ENCODE assay signal across 11 cellular contexts in the genomic region with DNA sequence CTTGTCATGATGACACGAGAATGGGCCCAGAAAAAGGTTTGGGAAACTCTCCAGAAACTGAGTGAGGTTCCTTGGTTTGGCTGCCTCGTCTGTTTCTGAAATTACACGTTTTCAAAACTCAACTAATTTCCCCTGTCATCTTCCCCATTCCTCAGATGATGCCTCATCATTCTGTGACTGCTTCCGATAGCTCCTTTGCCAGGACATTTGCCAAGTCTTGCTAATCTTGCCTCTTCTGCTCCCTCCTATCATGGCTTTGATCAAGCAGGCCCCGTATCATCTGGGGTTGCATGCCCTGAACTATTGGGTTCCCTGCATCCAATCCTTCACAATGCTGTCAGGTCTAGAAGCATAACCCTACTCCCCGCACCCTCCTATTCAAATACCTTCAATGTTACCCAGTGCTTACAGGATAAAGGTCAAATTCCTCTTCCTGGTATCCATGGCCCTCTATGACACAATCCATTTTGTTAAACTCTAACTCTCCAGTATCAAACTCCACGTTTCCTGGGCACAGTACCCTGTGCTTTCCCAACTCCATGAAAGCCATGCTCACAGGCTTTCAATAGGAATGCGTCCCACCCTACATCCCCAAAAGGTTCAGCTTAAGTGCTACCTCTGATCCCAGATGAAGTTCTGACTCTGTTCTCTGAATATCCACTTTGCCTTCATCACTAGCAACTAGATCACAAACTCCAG. TPM values are rescaled to one million over a fixed set of nuclear protein-coding genes. Genes with fewer than 3 reads are reported as not detected.
DNase-seq lines count a peak whose midpoint lies in the region; ATAC-seq and TF ChIP-seq lines count a peak whose summit lies in the region.
"Had no signal": no experiment of that assay in that cellular context is flagged by ENCODE, and none has a peak within 500 bp of the region (broad histone marks: within the 10 kb centered on the region; RNA-seq: fewer than 3 reads in every experiment).

No MANE protein-coding gene starts in this region.

- H3K4me2 ChIP-seq in SK-N-SH (peak overlapping the region; percentile 51), neural cell (ENCODE audit: low read length) (no peak overlapping the region)

- peaks cover 12% of the 10 kb centered on the region; the same call in 1 of the 2 replicates for H3K79me2 ChIP-seq in SK-N-SH (ENCODE audit: insufficient read depth)
- H3K79me2 ChIP-seq in neural cell (replicated peaks; ENCODE audit: insufficient read depth, low read length), result no peaks in the 10 kb centered on the region

- CTCF ChIA-PET in SK-N-SH (lab: Yijun Ruan, JAX), result interaction anchor here (1.0 to 1.1 kb wide), 3 partner anchors 25 to 264 kb away, joined by 3 to 4 read pairs (median 4); no protein-coding TSS in a partner anchor

- TF ChIP-seq RAD21 in SK-N-SH (IDR thresholded peaks at IDR 0.05; ENCODE audit: low read length) (no peak), neural cell (conservative IDR thresholded peaks at IDR 0.05) (no peak)

- TF ChIP-seq EP300 in SK-N-SH (IDR thresholded peaks at IDR 0.05; ENCODE audit: borderline replicate concordance in 1 of 2, low read depth in 1 of 2, low read length in 1 of 2), result peak in 1 of 2 experiments; percentile 86; a peak in 2 of 4 replicates
- no peak for TF ChIP-seq EP300 in neural cell (conservative IDR thresholded peaks at IDR 0.05; ENCODE audit: poor library complexity, severe bottlenecking)

- H2AFZ ChIP-seq in SK-N-SH (ENCODE audit: low read depth) (no peak overlapping the region), neural cell (ENCODE audit: low read depth, low read length) (no peak overlapping the region)

- H3K9ac ChIP-seq in SK-N-SH (peak overlapping the region; percentile 57), neural cell (ENCODE audit: low read length) (no peak overlapping the region)

- POLR2A ChIA-PET in SK-N-SH (lab: Yijun Ruan, JAX), result no interaction called here

- H3K36me3 ChIP-seq in SK-N-SH (replicated peaks in 1 of 2; ENCODE audit: control insufficient read depth in 1 of 2, insufficient read depth in 2 of 2, low read length in 1 of 2) (peaks cover 22 to 42% of the 10 kb centered on the region in 2 experiments), neural cell (ENCODE audit: insufficient read depth, low read length) (peaks cover 8% of the 10 kb centered on the region)

- H4K20me1 ChIP-seq in SK-N-SH (ENCODE audit: insufficient read depth) (peaks cover 6% of the 10 kb centered on the region; the same call in 1 of the 2 replicates), neural cell (ENCODE audit: insufficient read depth) (no peaks in the 10 kb centered on the region)

- H3K4me3 ChIP-seq in SK-N-SH (ENCODE audit: low read depth in 2 of 2, low read length in 1 of 2) (no peak overlapping the region), neural cell (ENCODE audit: low read length) (no peak overlapping the region)
- H3K4me3 ChIP-seq: heart right ventricle, testis had no signal

- H3K9me3 ChIP-seq in SK-N-SH (no peaks in the 10 kb centered on the region), neural cell (ENCODE audit: low read length) (no peaks in the 10 kb centered on the region)
- H3K9me3 ChIP-seq: heart right ventricle, testis had no signal

- DNase-seq in EL (peak; percentile 94), SK-N-SH (no peak), fibroblast of gingiva (ENCODE audit: low read depth) (peak; percentile 75), iPS-NIHi7 (ENCODE audit: extremely low spot score) (no peak), DMS114 treated with DMSO at 0.1 percent for 48 hours (lab: John Stamatoyannopoulos, UW; ENCODE audit: unreplicated experiment) (no peak), NCI-H82 (lab: John Stamatoyannopoulos, UW) (no peak)
- DNase-seq: heart right ventricle, testis had no signal

- H3K9me2 ChIP-seq in SK-N-SH (no peaks in the 10 kb centered on the region), neural cell (ENCODE audit: insufficient read depth, low read length) (no peaks in the 10 kb centered on the region)

- H3K27ac ChIP-seq in SK-N-SH (ENCODE audit: low read depth in 2 of 2, low read length in 1 of 2), result peak overlapping the region; percentile 34 to 96
- no peak overlapping the region for H3K27ac ChIP-seq in neural cell (ENCODE audit: low read length)
- H3K27ac ChIP-seq: testis had no signal

- H3F3A ChIP-seq in SK-N-SH (replicated peaks; ENCODE audit: insufficient read depth) (peaks cover 47% of the 10 kb centered on the region), neural cell (ENCODE audit: insufficient read depth, low read length, poor library complexity, severe bottlenecking) (no peaks in the 10 kb centered on the region)

- ATAC-seq in GM21723 (IDR thresholded peaks at IDR 0.05; ENCODE audit: unreplicated experiment), result no peak
- ATAC-seq: activated T-helper 17 cell treated with anti-CD3 and anti-CD28 coated beads, Interleukin-2, amount 50 U/mL, for 72 hours had no signal

- TF ChIP-seq CTCF in SK-N-SH (IDR thresholded peaks at IDR 0.05), result no peak
- no peak for TF ChIP-seq CTCF in neural cell (IDR thresholded peaks at IDR 0.05; ENCODE audit: poor library complexity, severe bottlenecking)

- H3K4me1 ChIP-seq in SK-N-SH (ENCODE audit: control insufficient read depth in 1 of 2, insufficient read depth in 2 of 2, low read depth in 1 of 2, low read length in 1 of 2), result peaks cover 4 to 19% of the 10 kb centered on the region in 2 experiments; a peak in 3 of 4 replicates
- H3K4me1 ChIP-seq: testis had no signal

- WGBS in SK-N-SH (ENCODE audit: low lambda C conversion rate), result 21% methylated on average over 8 of the region's 8 CpGs

- H3K27me3 ChIP-seq in SK-N-SH (ENCODE audit: insufficient read depth) (no peaks in the 10 kb centered on the region), neural cell (ENCODE audit: insufficient read depth, low read depth, low read length) (no peaks in the 10 kb centered on the region)
- H3K27me3 ChIP-seq: heart right ventricle, testis had no signal

TF ChIP-seq in SK-N-SH, 30 proteins besides CTCF, POLR2A, EP300 and RAD21 (continues in another document):
- TF ChIP-seq RXRA (IDR thresholded peaks at IDR 0.05; ENCODE audit: borderline replicate concordance, low read depth) (peak; percentile 83), USF2 (IDR thresholded peaks at IDR 0.05; ENCODE audit: borderline replicate concordance, low read depth, low read length) (no peak), EZH2phosphoT487 (IDR thresholded peaks at IDR 0.05; ENCODE audit: borderline replicate concordance, low read depth) (no peak), TAF1 (IDR thresholded peaks at IDR 0.05; ENCODE audit: borderline replicate concordance, low read depth, low read length) (no peak), POLR2AphosphoS5 (IDR thresholded peaks at IDR 0.05; ENCODE audit: low read depth, low read length) (peak; percentile 67), FOXM1 (IDR thresholded peaks at IDR 0.05; ENCODE audit: low read depth) (0 out of 2 replicates have a peak, but pooled peaks have one; percentile 50), TCF12 (IDR thresholded peaks at IDR 0.05) (peak; percentile 92), USF1 (IDR thresholded peaks at IDR 0.05; ENCODE audit: borderline replicate concordance, low read depth) (no peak)

TF ChIP-seq in neural cell, 6 proteins besides CTCF, POLR2A, EP300 and RAD21:
- TF ChIP-seq, protein P1, sequence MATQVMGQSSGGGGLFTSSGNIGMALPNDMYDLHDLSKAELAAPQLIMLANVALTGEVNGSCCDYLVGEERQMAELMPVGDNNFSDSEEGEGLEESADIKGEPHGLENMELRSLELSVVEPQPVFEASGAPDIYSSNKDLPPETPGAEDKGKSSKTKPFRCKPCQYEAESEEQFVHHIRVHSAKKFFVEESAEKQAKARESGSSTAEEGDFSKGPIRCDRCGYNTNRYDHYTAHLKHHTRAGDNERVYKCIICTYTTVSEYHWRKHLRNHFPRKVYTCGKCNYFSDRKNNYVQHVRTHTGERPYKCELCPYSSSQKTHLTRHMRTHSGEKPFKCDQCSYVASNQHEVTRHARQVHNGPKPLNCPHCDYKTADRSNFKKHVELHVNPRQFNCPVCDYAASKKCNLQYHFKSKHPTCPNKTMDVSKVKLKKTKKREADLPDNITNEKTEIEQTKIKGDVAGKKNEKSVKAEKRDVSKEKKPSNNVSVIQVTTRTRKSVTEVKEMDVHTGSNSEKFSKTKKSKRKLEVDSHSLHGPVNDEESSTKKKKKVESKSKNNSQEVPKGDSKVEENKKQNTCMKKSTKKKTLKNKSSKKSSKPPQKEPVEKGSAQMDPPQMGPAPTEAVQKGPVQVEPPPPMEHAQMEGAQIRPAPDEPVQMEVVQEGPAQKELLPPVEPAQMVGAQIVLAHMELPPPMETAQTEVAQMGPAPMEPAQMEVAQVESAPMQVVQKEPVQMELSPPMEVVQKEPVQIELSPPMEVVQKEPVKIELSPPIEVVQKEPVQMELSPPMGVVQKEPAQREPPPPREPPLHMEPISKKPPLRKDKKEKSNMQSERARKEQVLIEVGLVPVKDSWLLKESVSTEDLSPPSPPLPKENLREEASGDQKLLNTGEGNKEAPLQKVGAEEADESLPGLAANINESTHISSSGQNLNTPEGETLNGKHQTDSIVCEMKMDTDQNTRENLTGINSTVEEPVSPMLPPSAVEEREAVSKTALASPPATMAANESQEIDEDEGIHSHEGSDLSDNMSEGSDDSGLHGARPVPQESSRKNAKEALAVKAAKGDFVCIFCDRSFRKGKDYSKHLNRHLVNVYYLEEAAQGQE (IDR thresholded peaks at IDR 0.05; ENCODE audit: borderline replicate concordance), result no peak
- TF ChIP-seq POLR2AphosphoS5 (IDR thresholded peaks at IDR 0.05), result peak; percentile 10
- TF ChIP-seq SMC3 (conservative IDR thresholded peaks at IDR 0.05; ENCODE audit: poor library complexity), result no peak

RNA-seq across cellular contexts. Expression of gene TMEM200B, which starts 22.2 kb away (rescaled TPM):
- polyA plus RNA-seq in SK-N-SH (2012; rRNA removed), result 1.5 and 2.0 TPM in 2 replicates
- 0.97 and 1.6 TPM in 2 replicates for polyA plus RNA-seq in SK-N-SH (2012; cell fraction: cytosol; rRNA removed)
- polyA plus RNA-seq in SK-N-SH (2012; cell fraction: nucleus; rRNA removed), result 3.7 and 4.9 TPM in 2 replicates
- polyA plus RNA-seq in neural cell, result 0.11 and 0.22 TPM in 2 replicates
- polyA minus RNA-seq in neural cell, result not detected in 2 replicates

RNA-seq across cellular contexts. Expression of gene SRSF4, which starts 35.8 kb away (rescaled TPM):
- polyA plus RNA-seq in SK-N-SH (2012; rRNA removed), result 55.3 and 62.6 TPM in 2 replicates
- 68.6 and 73.7 TPM in 2 replicates for polyA plus RNA-seq in SK-N-SH (2012; cell fraction: cytosol; rRNA removed)
- 125 and 196 TPM in 2 replicates for polyA plus RNA-seq in SK-N-SH (2012; cell fraction: nucleus; rRNA removed)
- 46.2 and 59.7 TPM in 2 replicates for polyA plus RNA-seq in neural cell
- 64.0 and 66.2 TPM in 2 replicates for polyA minus RNA-seq in neural cell

Comparison
In these comparisons a context has a peak if more than half of its experiments do, and no peak if none do; other contexts are left out.
1. DNase-seq: peak in EL (single experiment) and fibroblast of gingiva (single experiment); none in SK-N-SH (single experiment), iPS-NIHi7 (single experiment), DMS114 treated with DMSO at 0.1 percent for 48 hours (single experiment) and NCI-H82 (single experiment).